14 cellular contexts compared by ENCODE assay signal in genomic region chr1:225765982-225766674, GRCh38. TPM values are rescaled to one million over a fixed set of nuclear protein-coding genes. Genes with fewer than 3 reads are reported as not detected.
A peak's percentile ranks its signal among the peaks of the same experiment; 100 is the strongest.
DNase-seq lines count a peak whose midpoint lies in the region; ATAC-seq and TF ChIP-seq lines count a peak whose summit lies in the region.
"Had no signal": no experiment of that assay in that cellular context is flagged by ENCODE, and none has a peak within 500 bp of the region (broad histone marks: within the 10 kb centered on the region; RNA-seq: fewer than 3 reads in every experiment).

No MANE protein-coding gene starts in this region.

- TF ChIP-seq CTCF in HEK293 (tag by site-specific recombination; IDR thresholded peaks at IDR 0.05) (no peak), ascending aorta (IDR thresholded peaks at IDR 0.05) (no peak), hepatocyte (IDR thresholded peaks at IDR 0.05; ENCODE audit: poor library complexity) (no peak), spleen (IDR thresholded peaks at IDR 0.05 in 8 of 11, conservative IDR thresholded peaks at IDR 0.05 in 3 of 11) (no peak), glutamatergic neuron (IDR thresholded peaks at IDR 0.05; ENCODE audit: partially characterized antibody, unreplicated experiment) (no peak)

- H3K79me2 ChIP-seq in hepatocyte: no peaks in the 10 kb centered on the region

- H3K9me3 Mint-ChIP-seq in glutamatergic neuron (ENCODE audit: unreplicated experiment): peaks cover 7% of the 10 kb centered on the region
- H3K9me3 Mint-ChIP-seq: activated CD4-positive, alpha-beta T cell treated with anti-CD3 and anti-CD28 coated beads, Interleukin-2, amount 10 ng/mL, durations not matched to agents 24 days and 14 days; activated T-cell treated with anti-CD3 and anti-CD28 coated beads, Interleukin-2, amount 50 U/mL, for 72 hours; naive thymus-derived CD4-positive, alpha-beta T cell; T-helper 2 cell treated with Interferon-gamma antibody and Interleukin-4, amounts not matched to agents 5 μg/mL and 100 μg/mL, for 36 hours had no signal

- POLR2A ChIA-PET in HEK293 (lab: Yijun Ruan, JAX): interaction anchor here (2.0 to 4.5 kb wide), 4 partner anchors 12 to 114 kb away, joined by 20 to 38 read pairs (median 28); partner anchors contain the start of genes ENAH and SRP9

- H3K4me3 ChIP-seq in HEK293 (ENCODE audit: low read depth, low read length) (no peak overlapping the region), ascending aorta (no peak overlapping the region), hepatocyte (no peak overlapping the region), spleen (no peak overlapping the region)

- intact Hi-C loops in ascending aorta (cut with DNase I): loop anchor here (2.0 kb wide), 1 partner anchor 65 kb away; no protein-coding TSS in a partner anchor
- intact Hi-C loops in spleen (cut with DNase I; ENCODE audit: low total_unique reads): loop anchor here (10.0 kb wide), 1 partner anchor 111 kb away; the partner anchor contains the start of gene ENAH

- H3K9me2 ChIP-seq in hepatocyte (replicated peaks; ENCODE audit: insufficient read depth): no peaks in the 10 kb centered on the region

- H3K36me3 Mint-ChIP-seq in glutamatergic neuron (ENCODE audit: unreplicated experiment): no peaks in the 10 kb centered on the region

- H3K27ac Mint-ChIP-seq in glutamatergic neuron (ENCODE audit: unreplicated experiment): no peak overlapping the region
- H3K27ac Mint-ChIP-seq: activated CD4-positive, alpha-beta T cell treated with anti-CD3 and anti-CD28 coated beads, Interleukin-2, amount 10 ng/mL, durations not matched to agents 24 days and 14 days; activated T-cell treated with anti-CD3 and anti-CD28 coated beads, Interleukin-2, amount 50 U/mL, for 72 hours; naive thymus-derived CD4-positive, alpha-beta T cell; T-helper 2 cell treated with Interferon-gamma antibody and Interleukin-4, amounts not matched to agents 5 μg/mL and 100 μg/mL, for 36 hours had no signal

- H3K9me3 ChIP-seq in HEK293 (ENCODE audit: control insufficient read depth, insufficient read depth, low read depth, low read length) (no peaks in the 10 kb centered on the region), ascending aorta (no peaks in the 10 kb centered on the region), hepatocyte (ENCODE audit: low read depth) (no peaks in the 10 kb centered on the region), spleen (no peaks in the 10 kb centered on the region)

- no peak overlapping the region for H3K4me3 Mint-ChIP-seq in glutamatergic neuron (ENCODE audit: unreplicated experiment)
- H3K4me3 Mint-ChIP-seq: activated CD4-positive, alpha-beta T cell treated with anti-CD3 and anti-CD28 coated beads, Interleukin-2, amount 10 ng/mL, durations not matched to agents 24 days and 14 days; activated T-cell treated with anti-CD3 and anti-CD28 coated beads, Interleukin-2, amount 50 U/mL, for 72 hours; naive thymus-derived CD4-positive, alpha-beta T cell; T-helper 2 cell treated with Interferon-gamma antibody and Interleukin-4, amounts not matched to agents 5 μg/mL and 100 μg/mL, for 36 hours had no signal

- H3K27me3 ChIP-seq in ascending aorta (no peaks in the 10 kb centered on the region), hepatocyte (no peaks in the 10 kb centered on the region), spleen (replicated peaks in 1 of 7) (no peaks in the 10 kb centered on the region)

- peaks cover 42% of the 10 kb centered on the region for H3K4me1 ChIP-seq in HEK293 (ENCODE audit: control insufficient read depth, insufficient read depth, low read length)
- peaks cover 15 to 42% of the 10 kb centered on the region in 2 donors for H3K4me1 ChIP-seq in ascending aorta
- H3K4me1 ChIP-seq in hepatocyte (ENCODE audit: insufficient read depth): peaks cover 58% of the 10 kb centered on the region
- peaks cover 18 to 81% (median 54%) of the 10 kb centered on the region in 6 donors for H3K4me1 ChIP-seq in spleen

- no peak overlapping the region for H2AFZ ChIP-seq in hepatocyte

- H3K27ac ChIP-seq in HEK293 (ENCODE audit: extremely low read depth, low read depth, low read length): no peak overlapping the region; the same call in 1 of the 2 replicates
- peak overlapping the region; percentile 80 to 86 for H3K27ac ChIP-seq in ascending aorta
- H3K27ac ChIP-seq in hepatocyte: peak overlapping the region; percentile 80
- H3K27ac ChIP-seq in spleen: peak overlapping the region in 5 of 8 donors; percentile 45 to 75 (median 61)

- no peaks in the 10 kb centered on the region for H4K20me1 ChIP-seq in hepatocyte (ENCODE audit: insufficient read depth, poor library complexity, severe bottlenecking)

- H3K4me1 Mint-ChIP-seq in glutamatergic neuron (ENCODE audit: low read depth, unreplicated experiment): peaks cover 29% of the 10 kb centered on the region
- H3K4me1 Mint-ChIP-seq: activated CD4-positive, alpha-beta T cell treated with anti-CD3 and anti-CD28 coated beads, Interleukin-2, amount 10 ng/mL, durations not matched to agents 24 days and 14 days had no signal

- 94% methylated on average over 6 of the region's 6 CpGs for WGBS in hepatocyte (ENCODE audit: low lambda C conversion rate, missing lambda C conversion rate)
- WGBS in spleen, 5 donors: 91 to 98% (median 96%) methylated on average over 6 of the region's 6 CpGs

- DNase-seq in ascending aorta (ENCODE audit: low spot score in 2 of 2): peak in 1 of 2 donors; percentile 39
- DNase-seq in hepatocyte (ENCODE audit: low spot score): no peak
- DNase-seq in spleen: peak; percentile 5
- no peak for DNase-seq in glutamatergic neuron
- DNase-seq in NCI-H2227 (lab: John Stamatoyannopoulos, UW; ENCODE audit: unreplicated experiment): no peak
- no peak for DNase-seq in NCI-H1436 (lab: John Stamatoyannopoulos, UW)
- DNase-seq: activated CD4-positive, alpha-beta T cell treated with anti-CD3 and anti-CD28 coated beads, Interleukin-2, amount 10 ng/mL, durations not matched to agents 24 days and 14 days; activated T-cell treated with anti-CD3 and anti-CD28 coated beads, Interleukin-2, amount 50 U/mL, for 72 hours; naive thymus-derived CD4-positive, alpha-beta T cell; NCI-H526 treated with DMSO at 0.1 percent for 48 hours; stimulated activated CD4-positive, alpha-beta T cell treated with anti-CD3 and anti-CD28 coated beads, Interleukin-4, amount 100 ng/mL, for 24 hours had no signal

- peaks cover 6% of the 10 kb centered on the region for H3K27me3 Mint-ChIP-seq in glutamatergic neuron (ENCODE audit: unreplicated experiment)

- H3K36me3 ChIP-seq in HEK293 (ENCODE audit: control insufficient read depth in 2 of 2, insufficient read depth in 1 of 2, low read length in 2 of 2): no peaks in the 10 kb centered on the region
- H3K36me3 ChIP-seq in ascending aorta: no peaks in the 10 kb centered on the region
- H3K36me3 ChIP-seq in hepatocyte (replicated peaks; ENCODE audit: insufficient read depth, low read depth): no peaks in the 10 kb centered on the region
- H3K36me3 ChIP-seq in spleen: no peaks in the 10 kb centered on the region

- no peak for TF ChIP-seq POLR2A in spleen (IDR thresholded peaks at IDR 0.05)

- CTCF ChIA-PET in HEK293 (lab: Yijun Ruan, JAX): interaction anchor here (0.5 to 25.5 kb wide), 7 partner anchors 12 to 285 kb away, joined by 3 to 567 read pairs (median 4); partner anchors contain the start of gene SRP9

- peak overlapping the region; percentile 53 for H3K4me2 ChIP-seq in hepatocyte

- no peak for ATAC-seq in HG02970 (IDR thresholded peaks at IDR 0.05; ENCODE audit: low FRiP score, unreplicated experiment)
- ATAC-seq: activated T-cell treated with anti-CD3 and anti-CD28 coated beads, Interleukin-2, amount 50 U/mL, for 72 hours; naive thymus-derived CD4-positive, alpha-beta T cell had no signal

TF ChIP-seq in HEK293, 187 proteins besides CTCF, POLR2A, EP300 and RAD21:
- TF ChIP-seq ZNF121 (tag by site-specific recombination; IDR thresholded peaks at IDR 0.05) (peak; percentile 98), KLF1 (tag by site-specific recombination; IDR thresholded peaks at IDR 0.05) (no peak)

RNA-seq across cellular contexts. Expression of gene SRP9, which starts 11.5 kb away (rescaled TPM):
- total RNA-seq in ascending aorta (49.4 TPM), hepatocyte (414 and 445 TPM in 2 replicates), spleen (100 to 1,000 TPM; 145 to 229 (median 159) TPM), glutamatergic neuron (ENCODE audit: unreplicated experiment) (364 TPM)
- polyA plus RNA-seq in hepatocyte (309 and 360 TPM in 2 replicates), spleen (100 to 1,000 TPM; 167 to 269 (median 210) TPM)

RNA-seq across cellular contexts. Expression of gene EPHX1, which starts 43.8 kb away (rescaled TPM):
- total RNA-seq in ascending aorta (127 TPM), hepatocyte (122 and 133 TPM in 2 replicates), spleen (10 to 100 TPM; 30.1 to 92.8 (median 81.4) TPM), glutamatergic neuron (ENCODE audit: unreplicated experiment) (60.4 TPM)
- polyA plus RNA-seq in hepatocyte (102 and 138 TPM in 2 replicates), spleen (10 to 100 TPM in 2 of 3 donors, 1 to 10 TPM in 1; 3.9 to 12.2 (median 10.7) TPM)
